Comparison of ENCODE assay signal across 20 cellular contexts in genomic region chrX:53122013-53122412, GRCh38. TPM values are rescaled to one million over a fixed set of nuclear protein-coding genes. Genes with fewer than 3 reads are reported as not detected.
DNase-seq lines count a peak whose midpoint lies in the region; ATAC-seq, FAIRE-seq and TF ChIP-seq lines count a peak whose summit lies in the region.
"Had no signal": no experiment of that assay in that cellular context is flagged by ENCODE, and none has a peak within 500 bp of the region (broad histone marks: within the 10 kb centered on the region; RNA-seq: fewer than 3 reads in every experiment).

No MANE protein-coding gene starts in this region.

- H3K4me1 ChIP-seq in left ventricle myocardium inferior: no peaks in the 10 kb centered on the region
- H3K4me1 ChIP-seq: BE2C had no signal

- no peak for FAIRE-seq in GM12891 (lab: Jason Lieb, UNC)

- intact Hi-C loops in left ventricle myocardium inferior (cut with micrococcal nuclease): no loop called here

- H3K27me3 ChIP-seq in left ventricle myocardium inferior (ENCODE audit: low read depth): no peaks in the 10 kb centered on the region
- H3K27me3 ChIP-seq: BE2C had no signal

- no peak overlapping the region for H3K4me3 ChIP-seq in left ventricle myocardium inferior
- H3K4me3 ChIP-seq: GM23248, PC-9 had no signal

- no peak for ATAC-seq in GM18868 (IDR thresholded peaks at IDR 0.05; ENCODE audit: unreplicated experiment)

- no peaks in the 10 kb centered on the region for H3K36me3 ChIP-seq in left ventricle myocardium inferior
- H3K36me3 ChIP-seq: BE2C had no signal

- no peak for TF ChIP-seq POLR2A in GM12891 (IDR thresholded peaks at IDR 0.05; ENCODE audit: low read depth, low read length)

- no peak for TF ChIP-seq CTCF in left ventricle myocardium inferior (IDR thresholded peaks at IDR 0.05; ENCODE audit: borderline replicate concordance)

- DNase-seq in Ammon's horn (ENCODE audit: low spot score): peak; percentile 6
- DNase-seq in cerebellar cortex (ENCODE audit: low spot score): peak; percentile 59
- DNase-seq in left ventricle myocardium inferior: no peak
- DNase-seq in pons (ENCODE audit: low spot score): peak; percentile 3
- no peak for DNase-seq in NCI-H526 treated with DMSO at 0.1 percent for 48 hours (lab: John Stamatoyannopoulos, UW)
- no peak for DNase-seq in SIG-M5 (lab: John Stamatoyannopoulos, UW)
- DNase-seq in GM12891 (ENCODE audit: insufficient read length, low spot score): no peak
- DNase-seq: BE2C; CD8-positive, alpha-beta memory T cell; DMS 273 treated with DMSO at 0.1 percent for 48 hours; DMS79 treated with DMSO at 0.1 percent for 48 hours; GM23248; H9; KBM-7; NCI-H2029; NCI-H446; NCI-H526; PC-9; SHP77 had no signal

- H3K9me3 ChIP-seq in left ventricle myocardium inferior (replicated peaks): no peaks in the 10 kb centered on the region
- H3K9me3 ChIP-seq: BE2C had no signal

- H3K27ac ChIP-seq in left ventricle myocardium inferior (replicated peaks): peak overlapping the region; percentile 12
- H3K27ac ChIP-seq: GM23248, PC-9 had no signal

TF ChIP-seq in GM12891, 5 proteins besides CTCF, POLR2A, EP300 and RAD21:
- no peak for TF ChIP-seq POLR2AphosphoS5 (IDR thresholded peaks at IDR 0.05; ENCODE audit: low read depth, low read length)
- no peak for TF ChIP-seq PAX5 (IDR thresholded peaks at IDR 0.05; ENCODE audit: insufficient read depth, low read length, severe bottlenecking)
- no peak for TF ChIP-seq SPI1 (IDR thresholded peaks at IDR 0.05; ENCODE audit: low read depth, low read length)
- no peak for TF ChIP-seq TAF1 (IDR thresholded peaks at IDR 0.05; ENCODE audit: low read depth, low read length)
- TF ChIP-seq POU2F2 (IDR thresholded peaks at IDR 0.05; ENCODE audit: low read depth, low read length): no peak

RNA-seq across cellular contexts. Expression of gene KANTR, which starts 28.1 kb away (rescaled TPM):
- total RNA-seq in left ventricle myocardium inferior: 5.0 TPM
- polyA plus RNA-seq in GM12891 (2012; ENCODE audit: low read depth, missing spikeins): 2.4 TPM

RNA-seq across cellular contexts. Expression of gene TSPYL2, which starts 39.8 kb away (rescaled TPM):
- 37.0 TPM for total RNA-seq in left ventricle myocardium inferior
- polyA plus RNA-seq in GM12891 (2012; ENCODE audit: low read depth, missing spikeins): 38.1 TPM

Comparison
In these comparisons a context has a peak if more than half of its experiments do, and no peak if none do; other contexts are left out.
1. DNase-seq: peak in Ammon's horn (single experiment), cerebellar cortex (single experiment) and pons (single experiment); none in left ventricle myocardium inferior (single experiment), NCI-H526 treated with DMSO at 0.1 percent for 48 hours (single experiment), SIG-M5 (single experiment) and GM12891 (single experiment).